In the genomic region with DNA sequence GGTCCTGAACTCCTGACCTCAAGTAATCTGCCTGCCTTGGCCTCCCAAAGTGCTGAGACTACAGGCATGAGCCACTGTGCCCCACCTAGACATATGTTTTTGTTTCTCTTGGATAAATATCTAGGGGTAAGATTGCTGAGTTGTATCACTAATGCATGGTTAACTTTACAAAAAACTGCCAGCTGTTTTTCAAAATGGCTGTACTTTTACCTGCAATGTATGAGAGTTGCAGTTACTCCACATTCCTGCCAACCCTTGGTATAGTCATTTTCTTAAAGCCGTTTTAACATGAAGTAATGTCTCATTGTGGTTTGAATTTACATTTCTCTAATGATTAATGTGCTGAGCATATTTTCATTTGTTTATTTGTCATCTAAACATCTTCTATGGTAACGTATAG, we compare ENCODE assay signal across 18 cellular contexts.
DNase-seq lines count a peak whose midpoint lies in the region; ATAC-seq and TF ChIP-seq lines count a peak whose summit lies in the region.
"Had no signal": no experiment of that assay in that cellular context is flagged by ENCODE, and none has a peak within 500 bp of the region (broad histone marks: within the 10 kb centered on the region; RNA-seq: fewer than 3 reads in every experiment).

No MANE protein-coding gene starts in this region.

- intact Hi-C loops in natural killer cell (cut with micrococcal nuclease) = no loop called here

- H3K9me3 Mint-ChIP-seq in natural killer cell treated with Interleukin-12 subunit alpha and Interleukin-12 subunit beta and Interleukin-15 and Interleukin-18, amount 100 ng/mL, for 72 hours = no peaks in the 10 kb centered on the region
- H3K9me3 Mint-ChIP-seq in natural killer cell = no peaks in the 10 kb centered on the region
- H3K9me3 Mint-ChIP-seq in central memory CD8-positive, alpha-beta T cell = no peaks in the 10 kb centered on the region

- no peaks in the 10 kb centered on the region for H3K27me3 Mint-ChIP-seq in natural killer cell treated with Interleukin-12 subunit alpha and Interleukin-12 subunit beta and Interleukin-15 and Interleukin-18, amount 100 ng/mL, for 72 hours
- H3K27me3 Mint-ChIP-seq in natural killer cell (ENCODE audit: low read depth in 2 of 2) = no peaks in the 10 kb centered on the region
- H3K27me3 Mint-ChIP-seq in central memory CD8-positive, alpha-beta T cell = no peaks in the 10 kb centered on the region
- H3K27me3 Mint-ChIP-seq: B cell; CD4-positive, CD25-positive, alpha-beta regulatory T cell; IgD-negative memory B cell had no signal

- H3K4me3 Mint-ChIP-seq in natural killer cell treated with Interleukin-12 subunit alpha and Interleukin-12 subunit beta and Interleukin-15 and Interleukin-18, amount 100 ng/mL, for 72 hours = no peak overlapping the region
- no peak overlapping the region for H3K4me3 Mint-ChIP-seq in natural killer cell
- H3K4me3 Mint-ChIP-seq in central memory CD8-positive, alpha-beta T cell = no peak overlapping the region
- H3K4me3 Mint-ChIP-seq: B cell; CD4-positive, CD25-positive, alpha-beta regulatory T cell; IgD-negative memory B cell had no signal

- peaks cover 10% of the 10 kb centered on the region for H3K36me3 Mint-ChIP-seq in natural killer cell treated with Interleukin-12 subunit alpha and Interleukin-12 subunit beta and Interleukin-15 and Interleukin-18, amount 100 ng/mL, for 72 hours
- H3K36me3 Mint-ChIP-seq in natural killer cell = peaks cover 4% of the 10 kb centered on the region
- peaks cover 26% of the 10 kb centered on the region for H3K36me3 Mint-ChIP-seq in central memory CD8-positive, alpha-beta T cell (ENCODE audit: insufficient read depth)

- peaks cover 29 to 42% of the 10 kb centered on the region in 2 donors for H3K4me1 Mint-ChIP-seq in natural killer cell treated with Interleukin-12 subunit alpha and Interleukin-12 subunit beta and Interleukin-15 and Interleukin-18, amount 100 ng/mL, for 72 hours (ENCODE audit: low read depth in 2 of 2)
- H3K4me1 Mint-ChIP-seq in natural killer cell = peaks cover 10 to 26% of the 10 kb centered on the region in 2 donors
- peaks cover 34% of the 10 kb centered on the region for H3K4me1 Mint-ChIP-seq in central memory CD8-positive, alpha-beta T cell
- H3K4me1 Mint-ChIP-seq: B cell, IgD-negative memory B cell had no signal

- TF ChIP-seq CTCF in natural killer cell (IDR thresholded peaks at IDR 0.05) = no peak

- DNase-seq in NCI-H2171 treated with DMSO at 0.1 percent for 48 hours (lab: John Stamatoyannopoulos, UW) (peak; percentile 62), NCI-H2171 (lab: John Stamatoyannopoulos, UW) (no peak), natural killer cell (no peak), SW 1271 (lab: John Stamatoyannopoulos, UW) (no peak)
- DNase-seq in natural killer cell treated with Interleukin-12 subunit alpha and Interleukin-12 subunit beta and Interleukin-15 and Interleukin-18, amount 100 ng/mL, for 72 hours (ENCODE audit: low spot score) = no peak
- no peak for DNase-seq in central memory CD8-positive, alpha-beta T cell (ENCODE audit: low spot score in 2 of 2)
- DNase-seq in effector CD8-positive, alpha-beta T cell (lab: John Stamatoyannopoulos, UW) = no peak
- DNase-seq: CD4-positive, CD25-positive, alpha-beta regulatory T cell; DMS79 treated with DMSO at 0.1 percent for 48 hours; GF-D8; GOT3; NCI-H187 treated with DMSO at 0.1 percent for 48 hours; NCI-H446 treated with DMSO at 0.1 percent for 48 hours; NK-92 treated with Interleukin-12 subunit alpha and Interleukin-12 subunit beta, amount 100 ng/mL, for 24 hours; SHP77 had no signal

- peak in 1 of 2 donors; percentile 53 for ATAC-seq in natural killer cell treated with Interleukin-12 subunit alpha and Interleukin-12 subunit beta and Interleukin-15 and Interleukin-18, amount 100 ng/mL, for 72 hours
- ATAC-seq in natural killer cell (no peak), GM19463 (IDR thresholded peaks at IDR 0.05; ENCODE audit: unreplicated experiment) (no peak)
- no peak for ATAC-seq in central memory CD8-positive, alpha-beta T cell (replicated peaks; ENCODE audit: extremely low read depth, poor library complexity, severe bottlenecking)

- peak overlapping the region; percentile 7 to 73 for H3K27ac Mint-ChIP-seq in natural killer cell treated with Interleukin-12 subunit alpha and Interleukin-12 subunit beta and Interleukin-15 and Interleukin-18, amount 100 ng/mL, for 72 hours
- peak overlapping the region in 1 of 2 donors; percentile 35 for H3K27ac Mint-ChIP-seq in natural killer cell
- H3K27ac Mint-ChIP-seq in central memory CD8-positive, alpha-beta T cell (ENCODE audit: low read depth) = peak overlapping the region; percentile 55
- H3K27ac Mint-ChIP-seq: B cell, IgD-negative memory B cell had no signal
